8 cellular contexts compared by ENCODE assay signal in the genomic region with DNA sequence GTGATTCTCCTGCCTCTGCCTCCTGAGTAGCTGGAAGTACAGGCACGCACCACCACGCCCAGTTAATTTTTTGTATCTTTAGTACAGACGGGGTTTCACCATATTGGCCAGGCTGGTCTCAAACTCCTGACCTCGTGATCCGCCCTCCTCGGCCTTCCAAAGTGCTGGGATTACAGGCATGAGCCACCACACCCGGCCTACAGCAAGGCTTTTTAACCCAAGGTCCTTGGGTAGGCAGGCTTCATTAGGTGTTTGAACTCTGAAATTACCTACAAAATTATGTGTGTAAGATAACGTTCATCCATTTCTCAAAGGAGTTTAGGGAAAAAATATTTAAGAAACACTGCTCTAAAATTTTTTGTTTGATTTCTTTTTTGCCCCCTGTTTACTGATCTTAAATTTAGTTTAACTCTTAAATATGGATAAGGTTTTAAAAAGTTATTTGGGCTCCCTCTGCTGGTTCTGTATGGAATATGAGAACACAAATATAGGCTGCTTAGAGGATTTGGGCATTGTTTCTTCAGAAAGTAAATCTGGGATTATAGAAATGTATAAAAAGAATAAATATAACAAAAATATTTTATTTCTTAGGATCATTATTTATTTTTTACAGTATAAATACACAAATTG.
DNase-seq lines count a peak whose midpoint lies in the region; ATAC-seq, FAIRE-seq and TF ChIP-seq lines count a peak whose summit lies in the region.

No MANE protein-coding gene starts in this region.

- no peak overlapping the region for H3K9ac ChIP-seq in MM.1S (ENCODE audit: low read length)

- H3K9me3 ChIP-seq in MM.1S (replicated peaks; ENCODE audit: insufficient read depth, low read length) = no peaks in the 10 kb centered on the region

- intact Hi-C loops in posterior cingulate gyrus (cut with DNase I) = loop anchor here (5.0 kb wide), 1 partner anchor 205 kb away; no protein-coding TSS in a partner anchor

- ATAC-seq in GM21381 (IDR thresholded peaks at IDR 0.05; ENCODE audit: unreplicated experiment) = no peak

- no peak overlapping the region for H3K27ac ChIP-seq in MM.1S (ENCODE audit: low read length)

- no peaks in the 10 kb centered on the region for H3K79me2 ChIP-seq in MM.1S (ENCODE audit: low read length)

- H3K4me2 ChIP-seq in MM.1S (ENCODE audit: low read depth, low read length) = no peak overlapping the region

- no peak overlapping the region for H2AFZ ChIP-seq in MM.1S (ENCODE audit: low read length)

- H3K36me3 ChIP-seq in MM.1S (replicated peaks; ENCODE audit: insufficient read depth, low read length) (no peaks in the 10 kb centered on the region), kidney epithelial cell (ENCODE audit: control insufficient read depth, insufficient read depth, low read length) (no peaks in the 10 kb centered on the region)

- H3K4me1 ChIP-seq in MM.1S (ENCODE audit: low read length) = no peaks in the 10 kb centered on the region

- no peak for TF ChIP-seq POLR2A in GM12891 (IDR thresholded peaks at IDR 0.05; ENCODE audit: low read depth, low read length)

- H3K4me3 ChIP-seq in MM.1S (ENCODE audit: low read length) = no peak overlapping the region
- H3K4me3 ChIP-seq in kidney epithelial cell (ENCODE audit: low read depth, low read length) = no peak overlapping the region

- TF ChIP-seq CTCF in MM.1S (IDR thresholded peaks at IDR 0.05; ENCODE audit: low read length) (peak; percentile 44), kidney epithelial cell (IDR thresholded peaks at IDR 0.05; ENCODE audit: insufficient read depth, low read length, poor library complexity, severe bottlenecking) (peak; percentile 46)

- no peaks in the 10 kb centered on the region for H3K9me2 ChIP-seq in MM.1S (replicated peaks; ENCODE audit: insufficient read depth, low read length)

- H3F3A ChIP-seq in MM.1S (ENCODE audit: insufficient read depth, low read length) = no peaks in the 10 kb centered on the region

- H4K20me1 ChIP-seq in MM.1S (ENCODE audit: insufficient read depth, low read length) = no peaks in the 10 kb centered on the region

- peak; percentile 29 for DNase-seq in NCI-H2107 treated with DMSO at 0.1 percent for 48 hours (lab: John Stamatoyannopoulos, UW; ENCODE audit: unreplicated experiment)
- DNase-seq in NCI-H2107 (lab: John Stamatoyannopoulos, UW) = no peak
- peak; percentile 44 for DNase-seq in MM.1S
- DNase-seq in amniotic stem cell (lab: John Stamatoyannopoulos, UW) = peak; percentile 15
- DNase-seq in kidney epithelial cell (ENCODE audit: low read depth) = no peak
- no peak for DNase-seq in GM12891 (ENCODE audit: insufficient read length, low spot score)
- no peak for DNase-seq in posterior cingulate gyrus

- no peaks in the 10 kb centered on the region for H3K27me3 ChIP-seq in MM.1S (replicated peaks; ENCODE audit: insufficient read depth, low read length)
- H3K27me3 ChIP-seq in kidney epithelial cell (ENCODE audit: control insufficient read depth, insufficient read depth, low read length) = no peaks in the 10 kb centered on the region

- no peak for FAIRE-seq in GM12891 (lab: Jason Lieb, UNC)

TF ChIP-seq in GM12891, 5 proteins besides CTCF, POLR2A, EP300 and RAD21:
- TF ChIP-seq PAX5 (IDR thresholded peaks at IDR 0.05; ENCODE audit: insufficient read depth, low read length, severe bottlenecking) = no peak

Comparison
In these comparisons a context has a peak if more than half of its experiments do, and no peak if none do; other contexts are left out.
1. DNase-seq: peak in NCI-H2107 treated with DMSO at 0.1 percent for 48 hours (single experiment), MM.1S (single experiment) and amniotic stem cell (single experiment); none in NCI-H2107 (single experiment), kidney epithelial cell (single experiment), GM12891 (single experiment) and posterior cingulate gyrus (0 of 10).